1 cellular context compared by ENCODE assay signal in genomic region chr11:315516-315994, GRCh38.
TF ChIP-seq lines count a peak whose summit lies in the region.

No MANE protein-coding gene starts in this region.

TF ChIP-seq in HepG2, 621 proteins besides CTCF, POLR2A, EP300 and RAD21:
- TF ChIP-seq ZNF333 (CRISPR knock-in tag; IDR thresholded peaks at IDR 0.05; ENCODE audit: borderline replicate concordance) (no peak), CSRNP2 (CRISPR knock-in tag; conservative IDR thresholded peaks at IDR 0.05; ENCODE audit: low read depth) (no peak), MZF1 (CRISPR knock-in tag; IDR thresholded peaks at IDR 0.05; ENCODE audit: borderline replicate concordance) (no peak), ADNP (CRISPR knock-in tag; IDR thresholded peaks at IDR 0.05) (no peak), BORCS8-MEF2B (CRISPR knock-in tag; IDR thresholded peaks at IDR 0.05) (no peak), ZFP36 (IDR thresholded peaks at IDR 0.05; ENCODE audit: borderline replicate concordance, low read depth, low read length, partially characterized antibody) (no peak), NR3C1 (CRISPR knock-in tag; IDR thresholded peaks at IDR 0.05) (no peak), MAFK (conservative IDR thresholded peaks at IDR 0.05 in 1 of 2, IDR thresholded peaks at IDR 0.05 in 1 of 2; ENCODE audit: low read length in 2 of 2) (no peak), KMT2A (CRISPR knock-in tag; IDR thresholded peaks at IDR 0.05) (no peak), ERF (CRISPR knock-in tag; IDR thresholded peaks at IDR 0.05) (no peak), ZNF232 (CRISPR knock-in tag; IDR thresholded peaks at IDR 0.05; ENCODE audit: borderline replicate concordance) (no peak), ZNF580 (CRISPR knock-in tag; IDR thresholded peaks at IDR 0.05; ENCODE audit: borderline replicate concordance, low read depth) (no peak), HNRNPUL1 (IDR thresholded peaks at IDR 0.05; ENCODE audit: low read depth, low read length) (no peak), SSRP1 (CRISPR knock-in tag; IDR thresholded peaks at IDR 0.05) (no peak), ZBTB44 (CRISPR knock-in tag; IDR thresholded peaks at IDR 0.05) (no peak), ZNF720 (CRISPR knock-in tag; IDR thresholded peaks at IDR 0.05) (no peak), CEBPG (CRISPR knock-in tag; IDR thresholded peaks at IDR 0.05) (no peak), ATF4 (CRISPR knock-in tag; IDR thresholded peaks at IDR 0.05) (no peak), GATAD1 (CRISPR knock-in tag; IDR thresholded peaks at IDR 0.05) (no peak), ZNF24 (IDR thresholded peaks at IDR 0.05) (no peak)
